In the genomic region with DNA sequence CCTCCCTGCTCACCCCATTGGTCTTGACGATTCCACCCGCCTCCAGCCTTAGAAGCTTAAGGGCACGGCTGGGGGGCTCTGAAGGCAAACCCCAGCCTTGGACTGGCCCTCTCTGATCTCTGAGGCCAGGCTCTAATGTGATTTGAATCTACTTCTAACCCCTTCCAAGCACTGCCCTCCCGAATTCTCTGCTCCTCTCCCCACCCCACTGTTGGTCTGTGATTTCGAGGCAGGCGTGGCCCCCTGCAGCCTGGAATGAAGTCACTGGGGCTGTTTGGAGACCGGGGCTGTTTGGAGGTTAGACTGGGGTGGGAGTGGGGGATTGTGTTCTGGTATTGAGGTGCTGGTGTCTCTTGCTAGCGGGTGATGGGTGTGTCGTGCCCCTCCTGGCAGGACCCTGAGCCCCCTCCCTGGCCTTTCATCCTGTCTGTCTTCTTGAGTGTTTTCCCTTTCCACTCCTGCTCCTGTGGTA, we compare ENCODE assay signal across 1 cellular context.
TF ChIP-seq lines count a peak whose summit lies in the region.

No MANE protein-coding gene starts in this region.

TF ChIP-seq in GM23338, 12 proteins besides CTCF, POLR2A, EP300 and RAD21 (continued from another document):
- TF ChIP-seq, protein P1, sequence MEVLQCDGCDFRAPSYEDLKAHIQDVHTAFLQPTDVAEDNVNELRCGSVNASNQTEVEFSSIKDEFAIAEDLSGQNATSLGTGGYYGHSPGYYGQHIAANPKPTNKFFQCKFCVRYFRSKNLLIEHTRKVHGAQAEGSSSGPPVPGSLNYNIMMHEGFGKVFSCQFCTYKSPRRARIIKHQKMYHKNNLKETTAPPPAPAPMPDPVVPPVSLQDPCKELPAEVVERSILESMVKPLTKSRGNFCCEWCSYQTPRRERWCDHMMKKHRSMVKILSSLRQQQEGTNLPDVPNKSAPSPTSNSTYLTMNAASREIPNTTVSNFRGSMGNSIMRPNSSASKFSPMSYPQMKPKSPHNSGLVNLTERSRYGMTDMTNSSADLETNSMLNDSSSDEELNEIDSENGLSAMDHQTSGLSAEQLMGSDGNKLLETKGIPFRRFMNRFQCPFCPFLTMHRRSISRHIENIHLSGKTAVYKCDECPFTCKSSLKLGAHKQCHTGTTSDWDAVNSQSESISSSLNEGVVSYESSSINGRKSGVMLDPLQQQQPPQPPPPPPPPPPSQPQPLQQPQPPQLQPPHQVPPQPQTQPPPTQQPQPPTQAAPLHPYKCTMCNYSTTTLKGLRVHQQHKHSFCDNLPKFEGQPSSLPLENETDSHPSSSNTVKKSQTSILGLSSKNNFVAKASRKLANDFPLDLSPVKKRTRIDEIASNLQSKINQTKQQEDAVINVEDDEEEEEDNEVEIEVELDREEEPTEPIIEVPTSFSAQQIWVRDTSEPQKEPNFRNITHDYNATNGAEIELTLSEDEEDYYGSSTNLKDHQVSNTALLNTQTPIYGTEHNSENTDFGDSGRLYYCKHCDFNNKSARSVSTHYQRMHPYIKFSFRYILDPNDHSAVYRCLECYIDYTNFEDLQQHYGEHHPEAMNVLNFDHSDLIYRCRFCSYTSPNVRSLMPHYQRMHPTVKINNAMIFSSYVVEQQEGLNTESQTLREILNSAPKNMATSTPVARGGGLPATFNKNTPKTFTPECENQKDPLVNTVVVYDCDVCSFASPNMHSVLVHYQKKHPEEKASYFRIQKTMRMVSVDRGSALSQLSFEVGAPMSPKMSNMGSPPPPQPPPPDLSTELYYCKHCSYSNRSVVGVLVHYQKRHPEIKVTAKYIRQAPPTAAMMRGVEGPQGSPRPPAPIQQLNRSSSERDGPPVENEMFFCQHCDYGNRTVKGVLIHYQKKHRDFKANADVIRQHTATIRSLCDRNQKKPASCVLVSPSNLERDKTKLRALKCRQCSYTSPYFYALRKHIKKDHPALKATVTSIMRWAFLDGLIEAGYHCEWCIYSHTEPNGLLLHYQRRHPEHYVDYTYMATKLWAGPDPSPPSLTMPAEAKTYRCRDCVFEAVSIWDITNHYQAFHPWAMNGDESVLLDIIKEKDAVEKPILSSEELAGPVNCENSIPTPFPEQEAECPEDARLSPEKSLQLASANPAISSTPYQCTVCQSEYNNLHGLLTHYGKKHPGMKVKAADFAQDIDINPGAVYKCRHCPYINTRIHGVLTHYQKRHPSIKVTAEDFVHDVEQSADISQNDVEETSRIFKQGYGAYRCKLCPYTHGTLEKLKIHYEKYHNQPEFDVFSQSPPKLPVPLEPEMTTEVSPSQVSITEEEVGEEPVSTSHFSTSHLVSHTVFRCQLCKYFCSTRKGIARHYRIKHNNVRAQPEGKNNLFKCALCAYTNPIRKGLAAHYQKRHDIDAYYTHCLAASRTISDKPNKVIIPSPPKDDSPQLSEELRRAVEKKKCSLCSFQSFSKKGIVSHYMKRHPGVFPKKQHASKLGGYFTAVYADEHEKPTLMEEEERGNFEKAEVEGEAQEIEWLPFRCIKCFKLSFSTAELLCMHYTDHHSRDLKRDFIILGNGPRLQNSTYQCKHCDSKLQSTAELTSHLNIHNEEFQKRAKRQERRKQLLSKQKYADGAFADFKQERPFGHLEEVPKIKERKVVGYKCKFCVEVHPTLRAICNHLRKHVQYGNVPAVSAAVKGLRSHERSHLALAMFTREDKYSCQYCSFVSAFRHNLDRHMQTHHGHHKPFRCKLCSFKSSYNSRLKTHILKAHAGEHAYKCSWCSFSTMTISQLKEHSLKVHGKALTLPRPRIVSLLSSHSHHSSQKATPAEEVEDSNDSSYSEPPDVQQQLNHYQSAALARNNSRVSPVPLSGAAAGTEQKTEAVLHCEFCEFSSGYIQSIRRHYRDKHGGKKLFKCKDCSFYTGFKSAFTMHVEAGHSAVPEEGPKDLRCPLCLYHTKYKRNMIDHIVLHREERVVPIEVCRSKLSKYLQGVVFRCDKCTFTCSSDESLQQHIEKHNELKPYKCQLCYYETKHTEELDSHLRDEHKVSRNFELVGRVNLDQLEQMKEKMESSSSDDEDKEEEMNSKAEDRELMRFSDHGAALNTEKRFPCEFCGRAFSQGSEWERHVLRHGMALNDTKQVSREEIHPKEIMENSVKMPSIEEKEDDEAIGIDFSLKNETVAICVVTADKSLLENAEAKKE (CRISPR knock-in tag; IDR thresholded peaks at IDR 0.05): no peak
- TF ChIP-seq, protein P2, sequence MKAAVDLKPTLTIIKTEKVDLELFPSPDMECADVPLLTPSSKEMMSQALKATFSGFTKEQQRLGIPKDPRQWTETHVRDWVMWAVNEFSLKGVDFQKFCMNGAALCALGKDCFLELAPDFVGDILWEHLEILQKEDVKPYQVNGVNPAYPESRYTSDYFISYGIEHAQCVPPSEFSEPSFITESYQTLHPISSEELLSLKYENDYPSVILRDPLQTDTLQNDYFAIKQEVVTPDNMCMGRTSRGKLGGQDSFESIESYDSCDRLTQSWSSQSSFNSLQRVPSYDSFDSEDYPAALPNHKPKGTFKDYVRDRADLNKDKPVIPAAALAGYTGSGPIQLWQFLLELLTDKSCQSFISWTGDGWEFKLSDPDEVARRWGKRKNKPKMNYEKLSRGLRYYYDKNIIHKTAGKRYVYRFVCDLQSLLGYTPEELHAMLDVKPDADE (IDR thresholded peaks at IDR 0.05): no peak
- no peak for TF ChIP-seq STAT1 (IDR thresholded peaks at IDR 0.05; ENCODE audit: unreplicated experiment)
- no peak for TF ChIP-seq POLR2AphosphoS5 (IDR thresholded peaks at IDR 0.05; ENCODE audit: low read depth)
